1 cellular context compared by ENCODE assay signal in genomic region chr3:106731230-106731629, GRCh38.
TF ChIP-seq lines count a peak whose summit lies in the region.

No MANE protein-coding gene starts in this region.

TF ChIP-seq in SK-N-SH treated with all-trans-retinoic acid at 6 μM for 48 hours, 23 proteins besides CTCF, POLR2A, EP300 and RAD21 (continued from another document):
- no peak for TF ChIP-seq POU6F1 (CRISPR knock-in tag; IDR thresholded peaks at IDR 0.05; ENCODE audit: borderline replicate concordance, low read depth)
TF ChIP-seq in SK-N-SH treated with all-trans-retinoic acid at 6 μM for 48 hours: peak in this region for 0.
